ENCODE assay signal across 10 cellular contexts in the genomic region with DNA sequence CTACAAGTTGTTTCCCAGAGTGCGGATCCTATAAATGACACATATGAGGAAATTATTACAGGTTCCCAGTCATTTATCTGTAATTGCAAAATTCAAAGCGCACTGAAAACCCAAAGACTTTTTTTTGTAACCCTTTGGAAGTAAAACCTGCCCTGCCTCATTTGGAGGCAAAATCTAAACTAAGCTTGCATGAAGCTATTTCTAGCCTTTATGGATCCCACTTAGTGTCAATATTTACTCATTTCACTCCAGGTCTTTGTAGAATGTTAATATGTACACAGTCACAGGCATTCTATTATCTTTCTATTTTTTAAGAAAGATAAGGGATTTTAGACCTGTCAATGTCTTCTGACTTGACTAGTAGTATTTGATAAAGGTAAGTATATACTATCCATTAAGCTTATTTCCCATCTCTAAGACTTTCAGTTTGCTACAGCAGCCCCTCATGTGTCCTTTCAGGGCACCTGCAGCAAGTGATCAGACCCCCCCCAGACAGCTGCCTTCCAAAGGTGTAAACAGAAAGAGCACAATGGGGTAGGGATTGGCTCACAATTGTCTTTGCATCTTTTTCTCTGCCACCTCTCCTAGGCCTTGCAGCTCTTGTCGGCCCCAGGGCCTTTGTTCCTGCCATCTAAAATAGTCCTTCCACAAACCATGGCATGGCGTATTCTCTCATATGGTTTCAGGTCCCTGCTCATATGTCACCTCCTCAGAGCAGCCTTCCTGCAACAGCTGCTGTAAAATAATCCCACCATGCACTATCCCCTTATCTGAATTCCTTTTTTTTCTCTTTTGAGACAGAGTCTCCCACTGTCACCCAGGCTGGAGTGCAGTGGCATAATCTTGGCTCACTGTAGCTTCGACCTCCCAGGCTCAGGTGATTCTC. TPM values are rescaled to one million over a fixed set of nuclear protein-coding genes. Genes with fewer than 3 reads are reported as not detected.
DNase-seq lines count a peak whose midpoint lies in the region; ATAC-seq and TF ChIP-seq lines count a peak whose summit lies in the region.
"Had no signal": no experiment of that assay in that cellular context is flagged by ENCODE, and none has a peak within 500 bp of the region (broad histone marks: within the 10 kb centered on the region; RNA-seq: fewer than 3 reads in every experiment).

No MANE protein-coding gene starts in this region.

- H3K27ac ChIP-seq in MM.1S (ENCODE audit: low read length) (no peak overlapping the region), neural progenitor cell (no peak overlapping the region)

- H3F3A ChIP-seq in MM.1S (ENCODE audit: insufficient read depth, low read length), result peaks cover 6% of the 10 kb centered on the region; the same call in 1 of the 2 replicates
- no peaks in the 10 kb centered on the region for H3F3A ChIP-seq in neural progenitor cell (ENCODE audit: low read depth)

- peaks cover 11% of the 10 kb centered on the region for H3K4me1 Mint-ChIP-seq in activated naive CD8-positive, alpha-beta T cell treated with anti-CD3 and anti-CD28 coated beads for 36 hours
- peaks cover 19% of the 10 kb centered on the region for H3K4me1 Mint-ChIP-seq in neural progenitor cell

- H3K27me3 ChIP-seq in MM.1S (replicated peaks; ENCODE audit: insufficient read depth, low read length) (no peaks in the 10 kb centered on the region), neural progenitor cell (no peaks in the 10 kb centered on the region)

- H3K27ac Mint-ChIP-seq in activated naive CD8-positive, alpha-beta T cell treated with anti-CD3 and anti-CD28 coated beads for 36 hours, result peak overlapping the region; percentile 73
- no peak overlapping the region for H3K27ac Mint-ChIP-seq in neural progenitor cell

- H3K36me3 Mint-ChIP-seq in activated naive CD8-positive, alpha-beta T cell treated with anti-CD3 and anti-CD28 coated beads for 36 hours, result peaks cover 1% of the 10 kb centered on the region
- H3K36me3 Mint-ChIP-seq in neural progenitor cell, result no peaks in the 10 kb centered on the region

- no peak for ATAC-seq in GM21381 (IDR thresholded peaks at IDR 0.05; ENCODE audit: unreplicated experiment)

- no peak for TF ChIP-seq CTCF in MM.1S (IDR thresholded peaks at IDR 0.05; ENCODE audit: low read length)
- no peak for TF ChIP-seq CTCF in neural progenitor cell (IDR thresholded peaks at IDR 0.05)
- TF ChIP-seq CTCF in lower leg skin (IDR thresholded peaks at IDR 0.05), result no peak

- TF ChIP-seq POLR2A in lower leg skin (IDR thresholded peaks at IDR 0.05), result no peak

- intact Hi-C loops in lower leg skin (cut with DNase I; ENCODE audit: low total_unique reads), result no loop called here

- no peaks in the 10 kb centered on the region for H3K9me2 ChIP-seq in MM.1S (replicated peaks; ENCODE audit: insufficient read depth, low read length)

- H3K9ac ChIP-seq in MM.1S (ENCODE audit: low read length) (no peak overlapping the region), neural progenitor cell (no peak overlapping the region)

- H4K20me1 ChIP-seq in MM.1S (ENCODE audit: insufficient read depth, low read length) (no peaks in the 10 kb centered on the region; the same call in 1 of the 2 replicates), neural progenitor cell (ENCODE audit: low read depth) (peaks cover 29% of the 10 kb centered on the region)

- peaks cover 14% of the 10 kb centered on the region; the same call in 1 of the 2 replicates for H3K4me1 ChIP-seq in MM.1S (ENCODE audit: low read length)
- peaks cover 16% of the 10 kb centered on the region for H3K4me1 ChIP-seq in neural progenitor cell

- H3K9me3 ChIP-seq in MM.1S (replicated peaks; ENCODE audit: insufficient read depth, low read length), result no peaks in the 10 kb centered on the region
- H3K9me3 ChIP-seq in neural progenitor cell (ENCODE audit: low read depth), result no peaks in the 10 kb centered on the region

- H3K36me3 ChIP-seq in MM.1S (replicated peaks; ENCODE audit: insufficient read depth, low read length) (no peaks in the 10 kb centered on the region), neural progenitor cell (no peaks in the 10 kb centered on the region)

- H3K79me2 ChIP-seq in MM.1S (ENCODE audit: low read length) (peaks cover 32% of the 10 kb centered on the region), neural progenitor cell (ENCODE audit: low read depth) (peaks cover 34% of the 10 kb centered on the region)

- no peaks in the 10 kb centered on the region for H3K9me3 Mint-ChIP-seq in activated naive CD8-positive, alpha-beta T cell treated with anti-CD3 and anti-CD28 coated beads for 36 hours
- H3K9me3 Mint-ChIP-seq in neural progenitor cell, result no peaks in the 10 kb centered on the region
- H3K9me3 Mint-ChIP-seq: activated CD4-positive, alpha-beta T cell treated with anti-CD3 and anti-CD28 coated beads, Interleukin-2, amount 10 ng/mL, durations not matched to agents 24 days and 14 days; activated naive CD4-positive, alpha-beta T cell treated with anti-CD3 and anti-CD28 coated beads for 36 hours had no signal

- H3K4me3 Mint-ChIP-seq in activated naive CD8-positive, alpha-beta T cell treated with anti-CD3 and anti-CD28 coated beads for 36 hours, result no peak overlapping the region
- peak overlapping the region; percentile 90 for H3K4me3 Mint-ChIP-seq in neural progenitor cell

- peak overlapping the region; percentile 78 for H2AFZ ChIP-seq in MM.1S (ENCODE audit: low read length)
- no peak overlapping the region for H2AFZ ChIP-seq in neural progenitor cell (replicated peaks)

- no peaks in the 10 kb centered on the region for H3K27me3 Mint-ChIP-seq in activated naive CD8-positive, alpha-beta T cell treated with anti-CD3 and anti-CD28 coated beads for 36 hours
- H3K27me3 Mint-ChIP-seq in neural progenitor cell (ENCODE audit: insufficient read depth, low read depth), result peaks cover 6% of the 10 kb centered on the region

- WGBS in lower leg skin, 2 donors, result 95 to 96% methylated on average over 5 of the region's 5 CpGs

- DNase-seq in NCI-H2081 (lab: John Stamatoyannopoulos, UW) (peak; percentile 28 to 43), NCI-H2081 treated with DMSO at 0.1 percent for 48 hours (lab: John Stamatoyannopoulos, UW) (no peak), MM.1S (no peak), neural progenitor cell (ENCODE audit: low spot score) (no peak), lower leg skin (ENCODE audit: low spot score in 2 of 2) (no peak), anterior cingulate cortex (lab: John Stamatoyannopoulos, UW) (no peak)
- DNase-seq in activated naive CD8-positive, alpha-beta T cell treated with anti-CD3 and anti-CD28 coated beads for 36 hours, result no peak
- DNase-seq: activated CD4-positive, alpha-beta T cell treated with anti-CD3 and anti-CD28 coated beads, Interleukin-2, amount 10 ng/mL, durations not matched to agents 24 days and 14 days had no signal

- H3K4me3 ChIP-seq in MM.1S (ENCODE audit: low read length) (no peak overlapping the region), neural progenitor cell (peak overlapping the region; percentile 93), lower leg skin (ENCODE audit: low read depth, poor library complexity, severe bottlenecking) (no peak overlapping the region)

- H3K4me2 ChIP-seq in MM.1S (ENCODE audit: low read depth, low read length) (no peak overlapping the region), neural progenitor cell (no peak overlapping the region)

RNA-seq across cellular contexts. Expression of a gene that starts 1.3 kb away (rescaled TPM):
- 10 to 100 TPM; 59.7 to 73.2 TPM for total RNA-seq in activated naive CD8-positive, alpha-beta T cell treated with anti-CD3 and anti-CD28 coated beads for 36 hours
- total RNA-seq in neural progenitor cell (ENCODE audit: low replicate concordance) (86.1 and 97.5 TPM in 2 replicates), lower leg skin (100 to 1,000 TPM in 1 of 4 donors, 10 to 100 TPM in 3; 47.1 to 111 (median 67.6) TPM)

RNA-seq across cellular contexts. Expression of a gene that starts 39.2 kb away (rescaled TPM):
- total RNA-seq in activated naive CD8-positive, alpha-beta T cell treated with anti-CD3 and anti-CD28 coated beads for 36 hours, result 100 to 1,000 TPM; 192 to 196 TPM
- total RNA-seq in neural progenitor cell (ENCODE audit: low replicate concordance) (134 and 242 TPM in 2 replicates), lower leg skin (10 to 100 TPM in 3 of 4 donors, 1 to 10 TPM in 1; 8.8 to 23.0 (median 12.2) TPM)

Comparison
In these comparisons a context has a peak if more than half of its experiments do, and no peak if none do; other contexts are left out.
1. DNase-seq: peak in NCI-H2081 (2 of 2); none in NCI-H2081 treated with DMSO at 0.1 percent for 48 hours (single experiment), MM.1S (single experiment), activated naive CD8-positive, alpha-beta T cell treated with anti-CD3 and anti-CD28 coated beads for 36 hours (single experiment), neural progenitor cell (single experiment), lower leg skin (0 of 2) and anterior cingulate cortex (0 of 58).